In genomic region chrX:154380153-154380552, GRCh38 we compare ENCODE assay signal across 10 cellular contexts. TPM values are rescaled to one million over a fixed set of nuclear protein-coding genes. Genes with fewer than 3 reads are reported as not detected.
A peak's percentile ranks its signal among the peaks of the same experiment; 100 is the strongest.
DNase-seq lines count a peak whose midpoint lies in the region; ATAC-seq, FAIRE-seq and TF ChIP-seq lines count a peak whose summit lies in the region.
"Had no signal": no experiment of that assay in that cellular context is flagged by ENCODE, and none has a peak within 500 bp of the region (broad histone marks: within the 10 kb centered on the region; RNA-seq: fewer than 3 reads in every experiment).

No MANE protein-coding gene starts in this region.

- CTCF ChIA-PET in GM10248 (lab: Yijun Ruan, JAX) = no interaction called here

- DNase-seq in heart left ventricle (no peak), left cardiac atrium (no peak), bronchial epithelial cell (ENCODE audit: low read depth) (no peak), GM10248 (ENCODE audit: extremely low spot score) (no peak), DMS79 (lab: John Stamatoyannopoulos, UW) (no peak), medulla oblongata (ENCODE audit: extremely low spot score) (no peak)
- DNase-seq: RPMI8226; stimulated activated CD4-positive, alpha-beta T cell treated with anti-CD3 and anti-CD28 coated beads, Interleukin-12 subunit alpha, Interleukin-12 subunit beta, amount 100 ng/mL, for 4 hours had no signal

- H3K9me3 ChIP-seq in heart left ventricle = peaks cover 0 to 8% (median 0%) of the 10 kb centered on the region in 12 donors
- no peaks in the 10 kb centered on the region for H3K9me3 ChIP-seq in mesodermal cell (ENCODE audit: control insufficient read depth, low read length)

- TF ChIP-seq CTCF in heart left ventricle (IDR thresholded peaks at IDR 0.05) (no peak), bronchial epithelial cell (IDR thresholded peaks at IDR 0.05; ENCODE audit: insufficient read depth, low read length, severe bottlenecking) (no peak), GM10248 (IDR thresholded peaks at IDR 0.05; ENCODE audit: control extremely low read depth, extremely low read depth, low read depth, missing control alignments) (no peak)

- intact Hi-C loops in heart left ventricle (cut with DNase I) = no loop called here
- intact Hi-C loops in left cardiac atrium (cut with DNase I) = no loop called here

- no peak for TF ChIP-seq POLR2A in heart left ventricle (IDR thresholded peaks at IDR 0.05)

- POLR2A ChIA-PET in GM10248 (lab: Yijun Ruan, JAX) = no interaction called here

- H3K27ac ChIP-seq in heart left ventricle (peak overlapping the region in 11 of 12 donors; percentile 95 to 100 (median 98)), mesodermal cell (ENCODE audit: low read depth, low read length, severe bottlenecking) (no peak overlapping the region)

- H3K4me1 ChIP-seq in heart left ventricle (peaks cover 0 to 28% (median 10%) of the 10 kb centered on the region in 12 donors), mesodermal cell (ENCODE audit: control insufficient read depth, insufficient read depth, low read length, poor library complexity, severe bottlenecking) (peaks cover 3% of the 10 kb centered on the region)

- H3K36me3 ChIP-seq in heart left ventricle (peaks cover 0 to 18% (median 5%) of the 10 kb centered on the region in 9 donors), bronchial epithelial cell (ENCODE audit: control insufficient read depth, insufficient read depth, low read length) (peaks cover 4% of the 10 kb centered on the region), mesodermal cell (ENCODE audit: control insufficient read depth, insufficient read depth, low read length) (peaks cover 12% of the 10 kb centered on the region)

- ATAC-seq in heart left ventricle (no peak), left cardiac atrium (no peak), GM21381 (IDR thresholded peaks at IDR 0.05; ENCODE audit: unreplicated experiment) (no peak)

- WGBS in heart left ventricle, 4 donors = 31 to 65% (median 44%) methylated on average over 10 to 13 of the region's 13 CpGs
- 37 to 44% methylated on average over 2 to 9 of the region's 13 CpGs for WGBS in mesodermal cell (ENCODE audit: insufficient coverage in 2 of 2), 2 experiments

- H3K27me3 ChIP-seq in heart left ventricle (no peaks in the 10 kb centered on the region), bronchial epithelial cell (ENCODE audit: control insufficient read depth, insufficient read depth, low read length) (no peaks in the 10 kb centered on the region)

- H3K4me3 ChIP-seq in heart left ventricle (peak overlapping the region; percentile 67 to 97 (median 82)), bronchial epithelial cell (ENCODE audit: low read depth, low read length) (peak overlapping the region; percentile 68), mesodermal cell (ENCODE audit: extremely low read depth, insufficient read depth, low read length, poor library complexity, severe bottlenecking) (peak overlapping the region; percentile 66)

- FAIRE-seq in bronchial epithelial cell (lab: Jason Lieb, UNC) = no peak

RNA-seq across cellular contexts. Expression of gene EMD, which starts 1.1 kb away (rescaled TPM):
- total RNA-seq in heart left ventricle = 10 to 100 TPM; 37.6 to 76.8 (median 52.8) TPM
- polyA plus RNA-seq in heart left ventricle = 100 to 1,000 TPM in 1 of 2 donors, 10 to 100 TPM in 1; 71.9 to 152 TPM
- 10 to 100 TPM; 54.5 to 70.9 TPM for total RNA-seq in left cardiac atrium
- 16.1 and 27.3 TPM in 2 replicates for total RNA-seq in bronchial epithelial cell
- 86.7 TPM for polyA plus RNA-seq in mesodermal cell (2013, experiment 1 of 2)
- 71.3 TPM for polyA plus RNA-seq in mesodermal cell (2013, experiment 2 of 2)

RNA-seq across cellular contexts. Expression of gene FLNA, which starts 5.7 kb away (rescaled TPM):
- total RNA-seq in heart left ventricle (100 to 1,000 TPM; 155 to 465 (median 234) TPM), left cardiac atrium (100 to 1,000 TPM; 406 to 476 TPM), bronchial epithelial cell (676 and 858 TPM in 2 replicates)
- 100 to 1,000 TPM; 226 to 274 TPM for polyA plus RNA-seq in heart left ventricle
- polyA plus RNA-seq in mesodermal cell (2013, experiment 1 of 2) = 684 TPM
- 564 TPM for polyA plus RNA-seq in mesodermal cell (2013, experiment 2 of 2)

RNA-seq across cellular contexts. Expression of gene RPL10, which starts 18.0 kb away (rescaled TPM):
- total RNA-seq in heart left ventricle (1,000 to 10,000 TPM; 1,381 to 3,072 (median 2,052) TPM), left cardiac atrium (1,000 to 10,000 TPM; 2,090 to 2,230 TPM), bronchial epithelial cell (2,240 and 6,023 TPM in 2 replicates)
- 1,000 to 10,000 TPM; 2,362 to 5,995 TPM for polyA plus RNA-seq in heart left ventricle
- 3,353 TPM for polyA plus RNA-seq in mesodermal cell (2013, experiment 1 of 2)
- polyA plus RNA-seq in mesodermal cell (2013, experiment 2 of 2) = 3,098 TPM

RNA-seq across cellular contexts. Expression of gene DNASE1L1, which starts 28.9 kb away (rescaled TPM):
- 100 to 1,000 TPM in 2 of 9 donors, 10 to 100 TPM in 7; 26.7 to 117 (median 43.8) TPM for total RNA-seq in heart left ventricle
- polyA plus RNA-seq in heart left ventricle = 10 to 100 TPM; 27.7 to 57.1 TPM
- total RNA-seq in left cardiac atrium = 10 to 100 TPM; 41.9 to 42.8 TPM
- total RNA-seq in bronchial epithelial cell = 38.7 and 70.7 TPM in 2 replicates
- 20.7 TPM for polyA plus RNA-seq in mesodermal cell (2013, experiment 1 of 2)
- 18.9 TPM for polyA plus RNA-seq in mesodermal cell (2013, experiment 2 of 2)

RNA-seq across cellular contexts. Expression of gene TAFAZZIN, which starts 31.2 kb away (rescaled TPM):
- total RNA-seq in heart left ventricle = 10 to 100 TPM; 29.1 to 38.6 (median 34.5) TPM
- 10 to 100 TPM; 27.2 to 51.1 TPM for polyA plus RNA-seq in heart left ventricle
- total RNA-seq in left cardiac atrium = 10 to 100 TPM; 36.6 to 41.2 TPM
- 20.6 and 22.4 TPM in 2 replicates for total RNA-seq in bronchial epithelial cell
- 38.4 TPM for polyA plus RNA-seq in mesodermal cell (2013, experiment 1 of 2)
- 28.4 TPM for polyA plus RNA-seq in mesodermal cell (2013, experiment 2 of 2)
